ENCODE assay signal across 22 cellular contexts in genomic region chr1:48831579-48831978, GRCh38.
"Had no signal": no experiment of that assay in that cellular context is flagged by ENCODE, and none has a peak within 500 bp of the region (broad histone marks: within the 10 kb centered on the region; RNA-seq: fewer than 3 reads in every experiment).

No MANE protein-coding gene starts in this region.

- DNase-seq: activated CD4-positive, alpha-beta memory T cell treated with anti-CD3 and anti-CD28 coated beads, Interleukin-2, amount 10 ng/mL, durations not matched to agents 7 days and 5 days; activated CD4-positive, alpha-beta T cell treated with anti-CD3 and anti-CD28 coated beads, Interleukin-2, amount 10 ng/mL, durations not matched to agents 24 days and 14 days; activated effector memory CD4-positive, alpha-beta T cell treated with Interleukin-2 at 50 U/mL for 16 hours; activated naive CD4-positive, alpha-beta T cell treated with anti-CD3 and anti-CD28 coated beads for 36 hours; activated naive CD8-positive, alpha-beta T cell treated with anti-CD3 and anti-CD28 coated beads, Interleukin-2, amount 10 ng/mL, durations not matched to agents 7 days and 5 days; activated T-cell treated with anti-CD3 and anti-CD28 coated beads, Interleukin-2, amount 50 U/mL, for 72 hours; body of pancreas; effector CD8-positive, alpha-beta T cell; head of caudate nucleus; hypothalamus; left ventricle myocardium superior; mammary epithelial cell; midbrain; natural killer cell; ovary; stimulated activated CD4-positive, alpha-beta T cell treated with anti-CD3 and anti-CD28 coated beads, Interleukin-4, amount 100 ng/mL, for 24 hours; stimulated activated naive CD4-positive, alpha-beta T cell treated with Interleukin-2 at 50 U/mL for 16 hours had no signal

- H3K9me3 ChIP-seq: body of pancreas, gastroesophageal sphincter, ovary, prostate gland, right atrium auricular region, thoracic aorta had no signal

- H3K4me3 ChIP-seq: body of pancreas, gastroesophageal sphincter, ovary, prostate gland, right atrium auricular region, thoracic aorta had no signal

- H3K4me1 ChIP-seq: body of pancreas, gastroesophageal sphincter, prostate gland, right atrium auricular region had no signal

- H3K27me3 ChIP-seq: body of pancreas, ovary, right atrium auricular region had no signal

- H3K27ac ChIP-seq: body of pancreas, gastroesophageal sphincter, ovary, prostate gland, right atrium auricular region, thoracic aorta, VCaP had no signal

- H3K36me3 ChIP-seq: gastroesophageal sphincter, ovary, prostate gland, right atrium auricular region, thoracic aorta had no signal
